In the genomic region with DNA sequence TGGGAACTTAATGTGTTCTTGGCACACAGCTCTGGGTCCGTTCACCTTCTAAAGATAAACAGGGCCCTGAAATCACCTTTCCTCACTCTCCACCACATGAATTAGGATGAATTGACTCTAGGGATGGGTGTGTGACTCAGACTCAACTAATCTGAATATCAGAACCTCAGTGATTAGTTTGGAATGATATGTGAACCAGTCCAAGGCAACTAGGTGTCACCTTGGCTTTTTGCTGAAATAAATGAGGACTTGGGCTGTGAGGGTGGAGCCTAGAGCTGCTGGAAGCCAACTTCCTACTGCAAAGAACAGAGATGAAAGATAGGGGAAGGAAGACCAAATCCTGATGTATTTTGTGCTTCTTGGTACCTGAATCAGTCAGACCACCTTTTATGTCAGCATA, we compare ENCODE assay signal across 1 cellular context.
TF ChIP-seq lines count a peak whose summit lies in the region.

No MANE protein-coding gene starts in this region.

TF ChIP-seq in GM23338, 12 proteins besides CTCF, POLR2A, EP300 and RAD21:
- TF ChIP-seq ZNF462 (CRISPR knock-in tag; IDR thresholded peaks at IDR 0.05) (no peak), NANOG (IDR thresholded peaks at IDR 0.05; ENCODE audit: borderline replicate concordance) (no peak), CREB1 (CRISPR knock-in tag; IDR thresholded peaks at IDR 0.05; ENCODE audit: low read depth) (no peak), POLR2AphosphoS5 (IDR thresholded peaks at IDR 0.05; ENCODE audit: low read depth) (no peak), EZH2phosphoT487 (IDR thresholded peaks at IDR 0.05; ENCODE audit: unreplicated experiment) (no peak), ZNF331 (CRISPR knock-in tag; IDR thresholded peaks at IDR 0.05; ENCODE audit: low read depth) (no peak), ETS1 (IDR thresholded peaks at IDR 0.05) (no peak), EZH2 (IDR thresholded peaks at IDR 0.05; ENCODE audit: low read depth, unreplicated experiment) (no peak), REST (IDR thresholded peaks at IDR 0.05; ENCODE audit: unreplicated experiment) (no peak), ZNF114 (CRISPR knock-in tag; IDR thresholded peaks at IDR 0.05) (no peak)
